ENCODE assay signal across 9 cellular contexts in the genomic region with DNA sequence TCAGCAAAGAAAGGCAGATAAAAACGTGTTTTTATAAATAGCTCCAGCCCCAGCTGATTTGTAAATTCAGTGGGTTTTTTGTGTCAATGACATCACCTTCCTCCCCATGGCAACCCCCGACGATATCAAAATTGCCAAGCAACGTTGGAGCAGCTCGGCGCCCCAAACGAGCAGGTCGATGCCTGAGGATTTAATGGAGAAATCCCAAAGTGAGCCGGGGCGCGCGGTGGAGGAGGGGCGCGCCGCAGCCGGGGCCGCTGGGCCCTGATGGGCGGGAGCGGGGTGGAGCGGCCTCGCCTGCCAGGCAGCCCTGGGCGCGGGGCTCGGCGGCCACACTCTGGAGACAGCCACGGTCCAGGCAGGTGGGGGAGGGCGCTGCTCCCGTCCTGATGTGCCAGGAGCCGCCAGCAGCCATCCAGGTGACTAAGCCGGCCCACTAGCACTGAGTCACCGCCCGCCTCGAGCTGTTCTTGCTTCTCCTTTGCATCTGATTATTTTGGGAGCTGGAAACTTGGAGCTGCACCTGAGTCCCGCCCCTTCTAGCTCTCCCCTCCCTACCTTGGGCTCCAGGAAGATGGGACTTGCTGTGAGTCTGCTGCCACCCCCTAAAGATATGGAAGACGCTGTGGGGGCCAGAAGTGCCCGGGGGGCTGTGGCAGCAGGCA. TPM values are rescaled to one million over a fixed set of nuclear protein-coding genes. Genes with fewer than 3 reads are reported as not detected.
A peak's percentile ranks its signal among the peaks of the same experiment; 100 is the strongest.
DNase-seq lines count a peak whose midpoint lies in the region; ATAC-seq and TF ChIP-seq lines count a peak whose summit lies in the region.
"Had no signal": no experiment of that assay in that cellular context is flagged by ENCODE, and none has a peak within 500 bp of the region (broad histone marks: within the 10 kb centered on the region; RNA-seq: fewer than 3 reads in every experiment).

A gene (plus strand): TSS at position 137 of the 665 bp plus-strand sequence. CDS start 25,723 bp downstream, outside the sequence.

- peaks cover 4% of the 10 kb centered on the region for H3K27me3 Mint-ChIP-seq in chondrocyte (ENCODE audit: low read depth)

- H3K4me2 ChIP-seq in BLaER1, result peak within 1 kb of the TSS; percentile 91

- no peaks in the 10 kb centered on the region for H3K36me3 ChIP-seq in BLaER1
- no peaks in the 10 kb centered on the region for H3K36me3 ChIP-seq in SJCRH30
- H3K36me3 ChIP-seq in left lung, result no peaks in the 10 kb centered on the region

- peak within 1 kb of the TSS; percentile 35; the same call in 1 of the 2 replicates for H3K9ac ChIP-seq in BLaER1

- H3K27ac Mint-ChIP-seq in chondrocyte (ENCODE audit: unreplicated experiment), result no peak within 1 kb of the TSS

- TF ChIP-seq CTCF in chondrocyte (IDR thresholded peaks at IDR 0.05) (no peak), left lung (IDR thresholded peaks at IDR 0.05) (no peak)

- ATAC-seq in HG02759 (IDR thresholded peaks at IDR 0.05; ENCODE audit: unreplicated experiment) (peak; percentile 56), left lung (peak; percentile 94), GM21619 (IDR thresholded peaks at IDR 0.05; ENCODE audit: unreplicated experiment) (no peak)

- peaks cover 45% of the 10 kb centered on the region for H3K4me1 ChIP-seq in BLaER1
- peaks cover 4% of the 10 kb centered on the region; the same call in 1 of the 2 replicates for H3K4me1 ChIP-seq in SJCRH30
- peaks cover 0 to 29% of the 10 kb centered on the region in 2 donors for H3K4me1 ChIP-seq in left lung

- H3K36me3 Mint-ChIP-seq in chondrocyte (ENCODE audit: low read depth), result no peaks in the 10 kb centered on the region

- peaks cover 7% of the 10 kb centered on the region; the same call in 1 of the 2 replicates for H3K27me3 ChIP-seq in BLaER1
- peaks cover 14% of the 10 kb centered on the region for H3K27me3 ChIP-seq in SJCRH30
- H3K27me3 ChIP-seq in left lung, result peaks cover 0 to 33% of the 10 kb centered on the region in 2 donors

- H3K4me3 ChIP-seq in BLaER1 (peak within 1 kb of the TSS; percentile 59), SJCRH30 (peak within 1 kb of the TSS; percentile 39), left lung (peak within 1 kb of the TSS; percentile 2 to 5)

- H3K9me3 ChIP-seq in BLaER1 (no peaks in the 10 kb centered on the region), SJCRH30 (replicated peaks) (no peaks in the 10 kb centered on the region), left lung (no peaks in the 10 kb centered on the region)

- intact Hi-C loops in left lung (cut with DNase I), result no loop called here

- peak within 1 kb of the TSS; percentile 60 for H3K4me3 Mint-ChIP-seq in chondrocyte (ENCODE audit: unreplicated experiment)

- peaks cover 8% of the 10 kb centered on the region for H3K4me1 Mint-ChIP-seq in chondrocyte (ENCODE audit: low read depth)

- H4K20me1 ChIP-seq in BLaER1, result no peaks in the 10 kb centered on the region

- no peak within 1 kb of the TSS for H3K27ac ChIP-seq in BLaER1
- no peak within 1 kb of the TSS for H3K27ac ChIP-seq in SJCRH30
- H3K27ac ChIP-seq in left lung, result no peak within 1 kb of the TSS
- H3K27ac ChIP-seq: HL-60 had no signal

- no peaks in the 10 kb centered on the region for H3K9me3 Mint-ChIP-seq in chondrocyte (ENCODE audit: low read depth)

- DNase-seq in SJCRH30 (peak in 1 of 2 experiments; percentile 40), chondrocyte (ENCODE audit: low spot score) (no peak), left lung (peak; percentile 80 to 90), dedifferentiated amniotic fluid mesenchymal stem cell (ENCODE audit: extremely low spot score) (no peak)
- DNase-seq in stimulated activated CD4-positive, alpha-beta T cell treated with anti-CD3 and anti-CD28 coated beads, Interleukin-2, amount 100 ng/mL, for 48 hours, result peak; percentile 24 to 41

RNA-seq across cellular contexts. Expression of the gene that starts here (rescaled TPM):
- not detected in 2 replicates for total RNA-seq in SJCRH30 (2014; rRNA removed; shearing (Covaris generic))
- total RNA-seq in chondrocyte (0.37 to 0.41 TPM in 2 of 3 replicates, not detected in the other), left lung (10 to 100 TPM in 1 of 2 donors, 1 to 10 TPM in 1; 9.0 to 14.6 TPM)

Comparison
In these comparisons a context has a peak if more than half of its experiments do, and no peak if none do; other contexts are left out.
1. H3K4me3 ChIP-seq: peak in every context shown above with its lines; median percentile 59 in BLaER1; 39 in SJCRH30; 4 in left lung.
2. DNase-seq: peak in left lung (2 of 2) and stimulated activated CD4-positive, alpha-beta T cell treated with anti-CD3 and anti-CD28 coated beads, Interleukin-2, amount 100 ng/mL, for 48 hours (2 of 2); none in chondrocyte (single experiment) and dedifferentiated amniotic fluid mesenchymal stem cell (single experiment).